In the genomic region with DNA sequence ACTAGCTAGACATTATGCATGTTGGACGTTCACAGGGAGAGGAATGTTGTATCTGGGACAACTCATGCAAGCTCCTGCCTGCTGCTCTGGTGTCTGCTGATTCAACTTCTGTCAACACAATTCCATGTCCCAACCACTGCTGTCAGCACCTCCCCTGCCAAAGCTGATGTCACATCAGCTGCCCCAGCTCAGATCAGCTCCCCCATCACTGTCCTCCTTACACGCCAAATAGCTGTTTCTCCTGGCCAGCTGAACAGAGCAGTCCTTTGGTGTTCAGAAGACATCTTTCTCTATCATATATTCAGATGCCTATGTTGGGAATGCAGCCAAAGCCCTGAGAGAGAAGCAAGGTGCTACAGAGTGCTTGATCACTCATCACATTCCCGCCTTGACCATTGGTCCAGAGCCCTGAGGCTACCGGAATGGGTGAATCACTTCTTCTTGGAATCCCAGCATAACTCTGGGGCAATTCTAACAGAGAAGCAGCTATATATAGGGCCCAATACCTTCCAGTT, we compare ENCODE assay signal across 8 cellular contexts.
DNase-seq lines count a peak whose midpoint lies in the region; FAIRE-seq and TF ChIP-seq lines count a peak whose summit lies in the region.
"Had no signal": no experiment of that assay in that cellular context is flagged by ENCODE, and none has a peak within 500 bp of the region (broad histone marks: within the 10 kb centered on the region; RNA-seq: fewer than 3 reads in every experiment).

No MANE protein-coding gene starts in this region.

- no peak overlapping the region for H3K4me3 ChIP-seq in bronchial epithelial cell (ENCODE audit: low read depth, low read length)

- H3K4me3 Mint-ChIP-seq in immature natural killer cell: no peak overlapping the region

- peaks cover 1 to 16% (median 5%) of the 10 kb centered on the region in 3 donors for H3K27me3 Mint-ChIP-seq in immature natural killer cell (ENCODE audit: low read depth in 3 of 3)

- no peaks in the 10 kb centered on the region for H3K36me3 ChIP-seq in bronchial epithelial cell (ENCODE audit: control insufficient read depth, insufficient read depth, low read length)

- DNase-seq in HT1080 (ENCODE audit: low read depth) (peak; percentile 80), bronchial epithelial cell (ENCODE audit: low read depth) (peak; percentile 94), iris pigment epithelial cell (ENCODE audit: low read depth) (peak; percentile 93), urothelium cell line (ENCODE audit: low spot score) (peak; percentile 49), cortex of kidney (lab: John Stamatoyannopoulos, UW) (no peak), mesenteric fat pad (ENCODE audit: low spot score) (no peak), immature natural killer cell (no peak)
- DNase-seq: NCI-H524 had no signal

- H3K27ac Mint-ChIP-seq in immature natural killer cell: no peak overlapping the region

- TF ChIP-seq CTCF in bronchial epithelial cell (IDR thresholded peaks at IDR 0.05; ENCODE audit: insufficient read depth, low read length, severe bottlenecking): no peak

- H3K27me3 ChIP-seq in bronchial epithelial cell (ENCODE audit: control insufficient read depth, insufficient read depth, low read length): no peaks in the 10 kb centered on the region

- peak; percentile 75 for FAIRE-seq in bronchial epithelial cell (lab: Jason Lieb, UNC)
- FAIRE-seq in urothelium cell line (lab: Jason Lieb, UNC): no peak

- peaks cover 0 to 4% (median 0%) of the 10 kb centered on the region in 6 donors for H3K9me3 Mint-ChIP-seq in immature natural killer cell

- H3K36me3 Mint-ChIP-seq in immature natural killer cell: peaks cover 0 to 3% (median 0%) of the 10 kb centered on the region in 3 donors

- H3K4me1 Mint-ChIP-seq in immature natural killer cell: no peaks in the 10 kb centered on the region

Comparison
In these comparisons a context has a peak if more than half of its experiments do, and no peak if none do; other contexts are left out.
1. DNase-seq: peak in HT1080 (single experiment), bronchial epithelial cell (single experiment), iris pigment epithelial cell (single experiment) and urothelium cell line (single experiment); none in cortex of kidney (single experiment), mesenteric fat pad (single experiment) and immature natural killer cell (0 of 3).